ENCODE assay signal across 25 cellular contexts in the genomic region with DNA sequence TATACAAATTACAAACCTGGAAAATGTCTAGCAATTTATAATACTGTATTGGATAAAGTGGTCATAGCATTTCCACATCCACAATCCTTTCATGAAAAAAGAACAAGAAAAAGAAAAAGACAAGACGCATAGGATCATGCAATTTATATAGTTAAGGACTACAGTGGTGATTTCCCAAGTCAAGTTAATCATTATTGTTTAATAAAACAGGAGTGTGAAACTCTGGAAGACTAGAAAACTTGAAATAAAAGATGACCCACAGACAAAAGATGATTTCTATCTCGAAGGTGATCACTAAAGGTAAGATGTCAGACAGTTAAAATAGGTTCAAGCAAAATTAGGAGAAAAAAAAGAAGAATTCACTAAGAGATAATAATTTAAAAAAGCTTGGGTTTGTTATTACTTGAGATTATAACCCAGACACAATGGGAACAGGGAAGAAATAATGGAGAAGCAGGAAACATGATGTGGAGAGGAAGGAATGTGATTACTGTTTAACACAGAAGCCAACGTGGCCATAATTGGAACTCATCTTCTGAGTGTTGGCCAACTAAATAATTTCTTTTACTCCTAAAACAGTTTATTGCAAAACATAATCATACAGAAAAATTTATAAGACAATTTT.
"Had no signal": no experiment of that assay in that cellular context is flagged by ENCODE, and none has a peak within 500 bp of the region (broad histone marks: within the 10 kb centered on the region; RNA-seq: fewer than 3 reads in every experiment).

No MANE protein-coding gene starts in this region.

- ATAC-seq: left cardiac atrium; left lung; naive thymus-derived CD4-positive, alpha-beta T cell; pancreas; right lobe of liver had no signal

- DNase-seq: dermis blood vessel endothelial cell; effector memory CD4-positive, alpha-beta T cell; foreskin melanocyte; hypothalamus; immature natural killer cell; islet precursor cell; left cardiac atrium; left lung; mesendoderm; midbrain; naive thymus-derived CD4-positive, alpha-beta T cell; occipital lobe; pancreas; right lobe of liver; small intestine; stimulated activated CD4-positive, alpha-beta T cell treated with anti-CD3 and anti-CD28 coated beads, Interleukin-12 subunit alpha, Interleukin-12 subunit beta, amount 100 ng/mL, for 4 hours; stimulated activated CD4-positive, alpha-beta T cell treated with anti-CD3 and anti-CD28 coated beads, Interleukin-1b, Interleukin-23, amount 100 ng/mL, for 48 hours; stimulated activated CD4-positive, alpha-beta T cell treated with anti-CD3 and anti-CD28 coated beads, Interleukin-4, amount 100 ng/mL, for 1 hour; stimulated activated CD8-positive, alpha-beta memory T cell treated with anti-CD3 and anti-CD28 coated beads, Interleukin-4, amount 100 ng/mL, for 48 hours; stimulated activated naive CD4-positive, alpha-beta T cell; stomach; testis; tibial artery had no signal

- H3K36me3 ChIP-seq: esophagus muscularis mucosa, left lung, pancreas, right lobe of liver, stomach, tibial artery had no signal

- H3K4me3 ChIP-seq: coronary artery, esophagus muscularis mucosa, left lung, pancreas, right lobe of liver, stomach, testis, tibial artery had no signal

- FAIRE-seq: pancreas, small intestine had no signal

- H3K9me3 ChIP-seq: esophagus muscularis mucosa, left lung, pancreas, right lobe of liver, stomach, testis, tibial artery had no signal

- H3K27ac ChIP-seq: coronary artery, esophagus muscularis mucosa, left lung, pancreas, right lobe of liver, stomach, testis, tibial artery had no signal

- H3K4me1 ChIP-seq: esophagus muscularis mucosa, left lung, pancreas, right lobe of liver, stomach, testis, tibial artery had no signal

- H3K27me3 ChIP-seq: esophagus muscularis mucosa, left lung, pancreas, right lobe of liver, stomach, testis, tibial artery had no signal
